In the genomic region with DNA sequence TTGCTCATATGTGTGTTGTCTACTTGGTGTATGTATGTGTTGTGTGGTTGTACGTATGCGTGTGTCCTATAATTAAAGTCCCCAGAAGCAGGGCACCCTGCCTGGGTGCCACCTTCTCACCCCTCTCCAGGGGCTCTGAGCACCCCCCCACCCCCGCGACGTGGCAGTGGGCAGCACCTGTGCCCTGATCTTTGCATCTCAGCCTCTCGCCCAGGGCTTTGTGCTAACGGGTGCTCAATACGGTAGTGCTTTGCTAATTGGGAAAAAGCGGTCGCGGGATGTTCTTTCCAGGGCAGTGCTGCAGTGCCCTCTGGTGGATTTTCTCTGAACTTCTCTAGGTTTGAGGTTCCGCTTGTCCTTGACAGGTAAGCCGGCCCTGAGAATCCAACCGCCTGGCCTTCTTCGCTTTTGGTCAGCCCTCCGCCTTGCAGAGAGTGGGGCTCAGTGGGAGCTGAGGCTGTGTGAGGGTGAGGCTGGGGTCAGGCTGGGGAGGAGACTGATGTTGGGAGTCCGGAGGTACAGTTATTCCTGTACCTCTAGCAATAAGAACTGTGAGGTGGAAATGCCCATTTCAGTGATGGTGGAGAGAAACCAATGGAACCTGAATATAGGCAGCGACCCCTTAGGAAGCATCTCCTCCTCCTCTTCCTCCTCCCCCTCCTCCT, we compare ENCODE assay signal across 8 cellular contexts. TPM values are rescaled to one million over a fixed set of nuclear protein-coding genes. Genes with fewer than 3 reads are reported as not detected.
A peak's percentile ranks its signal among the peaks of the same experiment; 100 is the strongest.
DNase-seq lines count a peak whose midpoint lies in the region; ATAC-seq, FAIRE-seq and TF ChIP-seq lines count a peak whose summit lies in the region.

No MANE protein-coding gene starts in this region.

- H3K4me1 ChIP-seq in H1 (replicated peaks in 1 of 4; ENCODE audit: control insufficient read depth in 3 of 4, insufficient read depth in 4 of 4, low read length in 3 of 4), result peaks cover 0 to 5% (median under 1%) of the 10 kb centered on the region in 4 experiments; a peak in 3 of 7 replicates
- H3K4me1 ChIP-seq in mucosa of descending colon (ENCODE audit: low read depth), result peaks cover 5% of the 10 kb centered on the region

- no peak overlapping the region for H3K18ac ChIP-seq in H1 (ENCODE audit: extremely low read depth, low read length)

- no peak overlapping the region for H4K91ac ChIP-seq in H1 (replicated peaks; ENCODE audit: insufficient read length, low read length)

- peak in 64 of 76 experiments; percentile 3 to 81 (median 40) for DNase-seq in HUDEP-2 (lab: John Stamatoyannopoulos, UW; ENCODE audit: unreplicated experiment in 76 of 76)
- peak; percentile 80 to 87 for DNase-seq in NOMO-1 (lab: John Stamatoyannopoulos, UW; ENCODE audit: unreplicated experiment in 2 of 2)
- DNase-seq in activated CD8-positive, alpha-beta memory T cell treated with anti-CD3 and anti-CD28 coated beads for 24 hours, result peak; percentile 87
- peak in 1 of 2 experiments; percentile 94 for DNase-seq in H1 (ENCODE audit: low read depth in 1 of 2, low spot score in 2 of 2)
- DNase-seq in mucosa of descending colon, result peak; percentile 61 to 92 (median 61)
- peak; percentile 43 to 51 for DNase-seq in stimulated activated CD8-positive, alpha-beta memory T cell treated with anti-CD3 and anti-CD28 coated beads, Interleukin-7, amount 100 ng/mL, for 1 hour (ENCODE audit: low read depth in 2 of 2)

- no peak overlapping the region for H2BK5ac ChIP-seq in H1 (ENCODE audit: low read depth, low read length)

- H3K56ac ChIP-seq in H1 (replicated peaks; ENCODE audit: insufficient read length, low read depth, low read length), result no peak overlapping the region

- H3K36me3 ChIP-seq in H1 (ENCODE audit: control insufficient read depth in 2 of 4, insufficient read depth in 4 of 4, low read length in 3 of 4), result no peaks in the 10 kb centered on the region
- no peaks in the 10 kb centered on the region for H3K36me3 ChIP-seq in mucosa of descending colon (ENCODE audit: low read depth)

- CTCF ChIA-PET in H1 (lab: Charles Lee; ENCODE audit: partially characterized antibody), result interaction anchor here (0.7 to 12.0 kb wide), 20 partner anchors 8 to 234 kb away, joined by 3 to 223 read pairs (median 16); partner anchors contain the start of genes CLCN2, POLR2H and THPO

- intact Hi-C loops in mucosa of descending colon (cut with DNase I, micrococcal nuclease), result loop anchor here (5.0 kb wide), 2 partner anchors 127 to 172 kb away; no protein-coding TSS in a partner anchor

- no peak overlapping the region for H2AK5ac ChIP-seq in H1 (ENCODE audit: low read depth, low read length)

- peak overlapping the region in 1 of 2 experiments; percentile 40; a peak in 2 of 4 replicates for H3K4me2 ChIP-seq in H1 (ENCODE audit: insufficient read depth in 1 of 2, low read depth in 2 of 2, low read length in 2 of 2)

- H2BK12ac ChIP-seq in H1 (ENCODE audit: low read depth, low read length), result no peak overlapping the region; the same call in 1 of the 2 replicates

- H3K23ac ChIP-seq in H1 (ENCODE audit: insufficient read length), result no peak overlapping the region

- H3K79me2 ChIP-seq in H1 (ENCODE audit: control insufficient read depth in 1 of 2, insufficient read depth in 2 of 2, low read length in 2 of 2), result no peaks in the 10 kb centered on the region

- no peak overlapping the region for H4K8ac ChIP-seq in H1 (ENCODE audit: extremely low read depth, insufficient read depth, low read length)

- H3K27ac ChIP-seq in H1 (ENCODE audit: low read depth, low read length), result no peak overlapping the region

- TF ChIP-seq RAD21 in H1 (IDR thresholded peaks at IDR 0.05 in 1 of 2, conservative IDR thresholded peaks at IDR 0.05 in 1 of 2; ENCODE audit: low read depth in 2 of 2, low read length in 2 of 2), result peak; percentile 94 to 96

- no peaks in the 10 kb centered on the region; the same call in 1 of the 2 replicates for H3K79me1 ChIP-seq in H1 (ENCODE audit: low read depth, low read length)

- no peak overlapping the region for H3K4ac ChIP-seq in H1 (replicated peaks; ENCODE audit: insufficient read length, low read depth, low read length)

- TF ChIP-seq POLR2A in H1 (IDR thresholded peaks at IDR 0.05; ENCODE audit: control extremely low read depth in 1 of 2, low read depth in 2 of 2, low read length in 2 of 2), result no peak

- POLR2A ChIA-PET in H1 (lab: Charles Lee; ENCODE audit: partially characterized antibody), result no interaction called here

- ATAC-seq in mucosa of descending colon (peak; percentile 80), HG02623 (IDR thresholded peaks at IDR 0.05; ENCODE audit: unreplicated experiment) (no peak)

- no peaks in the 10 kb centered on the region for H4K20me1 ChIP-seq in H1 (replicated peaks in 1 of 2; ENCODE audit: control insufficient read depth in 1 of 2, insufficient read depth in 2 of 2, low read length in 2 of 2)

- no peak for FAIRE-seq in H1 (lab: Jason Lieb, UNC)

- H3K9ac ChIP-seq in H1 (replicated peaks in 1 of 4; ENCODE audit: extremely low read depth in 1 of 4, low read depth in 3 of 4, low read length in 3 of 4), result no peak overlapping the region

- peaks cover 3% of the 10 kb centered on the region; the same call in 1 of the 2 replicates for H3K23me2 ChIP-seq in H1 (ENCODE audit: low read depth, low read length)

- peaks cover 0 to 3% (median 0%) of the 10 kb centered on the region in 4 experiments; a peak in 1 of 7 replicates for H3K27me3 ChIP-seq in H1 (replicated peaks in 1 of 4; ENCODE audit: control insufficient read depth in 3 of 4, extremely low read depth in 1 of 4, insufficient read depth in 3 of 4, low read length in 3 of 4)

- H2BK20ac ChIP-seq in H1 (ENCODE audit: low read length), result no peak overlapping the region

- H3K4me3 ChIP-seq in H1 (ENCODE audit: extremely low read depth in 1 of 4, insufficient read depth in 2 of 4, low read depth in 3 of 4, low read length in 4 of 4) (no peak overlapping the region), mucosa of descending colon (no peak overlapping the region)

- H4K5ac ChIP-seq in H1 (ENCODE audit: insufficient read length, low read depth, low read length), result no peak overlapping the region

- H3K14ac ChIP-seq in H1 (ENCODE audit: insufficient read length), result no peak overlapping the region

- TF ChIP-seq CTCF in GM12801 (IDR thresholded peaks at IDR 0.05; ENCODE audit: extremely low read depth, insufficient read length) (peak; percentile 22), H1 (IDR thresholded peaks at IDR 0.05; ENCODE audit: control extremely low read depth in 1 of 3, insufficient read depth in 1 of 3, low read depth in 1 of 3, low read length in 3 of 3) (peak; percentile 56 to 94 (median 81)), mucosa of descending colon (IDR thresholded peaks at IDR 0.05) (peak; percentile 88)

- H2AFZ ChIP-seq in H1 (ENCODE audit: low read length), result no peak overlapping the region

- no peak overlapping the region for H2BK120ac ChIP-seq in H1 (replicated peaks; ENCODE audit: low read depth, low read length)

- no peak overlapping the region; the same call in 1 of the 2 replicates for H2BK15ac ChIP-seq in H1 (ENCODE audit: low read length)

- WGBS in H1 (ENCODE audit: extremely low coverage in 1 of 2, insufficient coverage in 1 of 2, insufficient read length in 1 of 2, insufficient replicate concordance in 2 of 2, low coverage in 1 of 2, low lambda C conversion rate in 2 of 2, missing lambda C conversion rate in 1 of 2), 2 experiments, result 17% methylated on average over 17 of the region's 18 CpGs; no CpG with 5 or more reads in 1 of the 2 experiments

- H3K9me3 ChIP-seq in H1 (ENCODE audit: insufficient read depth in 2 of 2, low read depth in 1 of 2, low read length in 1 of 2) (no peaks in the 10 kb centered on the region), mucosa of descending colon (no peaks in the 10 kb centered on the region)

- no peak for TF ChIP-seq EP300 in H1 (IDR thresholded peaks at IDR 0.05; ENCODE audit: borderline replicate concordance in 1 of 2, low read depth in 2 of 2, low read length in 2 of 2)

TF ChIP-seq in H1, 55 proteins besides CTCF, POLR2A, EP300 and RAD21:
- no peak for TF ChIP-seq TAF7 (optimal IDR thresholded peaks at IDR 0.05; ENCODE audit: borderline replicate concordance, low read depth, low read length)
- peak; percentile 51; the same call in 1 of the 2 replicates for TF ChIP-seq CHD2 (IDR thresholded peaks at IDR 0.05; ENCODE audit: low read length)
- TF ChIP-seq TBP (IDR thresholded peaks at IDR 0.05; ENCODE audit: low read depth, low read length), result 0 out of 2 replicates have a peak, but pooled peaks have one; percentile 21

RNA-seq across cellular contexts. Expression of gene EPHB3, which starts 17.6 kb away (rescaled TPM):
- 0.80 and 0.91 TPM in 2 replicates for total RNA-seq in H1 (2021; fragmentation: NEBNext Ultra II Directional; extraction: Animal tissue kit (Norgen Biotek cat#: 25700))
- polyA plus RNA-seq in H1 (2011; rRNA removed), result 0.41 and 0.82 TPM in 2 replicates
- 0.61 TPM for polyA plus RNA-seq in H1 (2011; cell fraction: cytosol; rRNA removed)
- polyA plus RNA-seq in H1 (2011; cell fraction: nucleus; rRNA removed), result 1.5 TPM
- 0.83 to 1.3 TPM (median 1.0 TPM) in 4 replicates for polyA plus RNA-seq in H1 (2012, experiment 1 of 2)
- polyA plus RNA-seq in H1 (2012, experiment 2 of 2), result 1.2 TPM
- polyA plus RNA-seq in H1 (2013, experiment 1 of 2), result 0.55 TPM
- polyA plus RNA-seq in H1 (2013, experiment 2 of 2), result 0.46 TPM
- polyA minus RNA-seq in H1 (2011; rRNA and poly(A)+ RNA removed), result 0.78 and 1.8 TPM in 2 replicates
- 1.8 TPM for polyA minus RNA-seq in H1 (2011; cell fraction: cytosol; rRNA and poly(A)+ RNA removed)
- polyA minus RNA-seq in H1 (2011; cell fraction: nucleus; rRNA and poly(A)+ RNA removed), result 0.40 TPM
- total RNA-seq in mucosa of descending colon, result 10 to 100 TPM; 14.1 to 57.2 (median 33.6) TPM

Comparison
In these comparisons a context has a peak if more than half of its experiments do, and no peak if none do; other contexts are left out.
1. CTCF ChIP-seq: peak in every context shown above with its lines; median percentile 88 in mucosa of descending colon; 81 in H1; 22 in GM12801.